8 cellular contexts compared by ENCODE assay signal in the genomic region with DNA sequence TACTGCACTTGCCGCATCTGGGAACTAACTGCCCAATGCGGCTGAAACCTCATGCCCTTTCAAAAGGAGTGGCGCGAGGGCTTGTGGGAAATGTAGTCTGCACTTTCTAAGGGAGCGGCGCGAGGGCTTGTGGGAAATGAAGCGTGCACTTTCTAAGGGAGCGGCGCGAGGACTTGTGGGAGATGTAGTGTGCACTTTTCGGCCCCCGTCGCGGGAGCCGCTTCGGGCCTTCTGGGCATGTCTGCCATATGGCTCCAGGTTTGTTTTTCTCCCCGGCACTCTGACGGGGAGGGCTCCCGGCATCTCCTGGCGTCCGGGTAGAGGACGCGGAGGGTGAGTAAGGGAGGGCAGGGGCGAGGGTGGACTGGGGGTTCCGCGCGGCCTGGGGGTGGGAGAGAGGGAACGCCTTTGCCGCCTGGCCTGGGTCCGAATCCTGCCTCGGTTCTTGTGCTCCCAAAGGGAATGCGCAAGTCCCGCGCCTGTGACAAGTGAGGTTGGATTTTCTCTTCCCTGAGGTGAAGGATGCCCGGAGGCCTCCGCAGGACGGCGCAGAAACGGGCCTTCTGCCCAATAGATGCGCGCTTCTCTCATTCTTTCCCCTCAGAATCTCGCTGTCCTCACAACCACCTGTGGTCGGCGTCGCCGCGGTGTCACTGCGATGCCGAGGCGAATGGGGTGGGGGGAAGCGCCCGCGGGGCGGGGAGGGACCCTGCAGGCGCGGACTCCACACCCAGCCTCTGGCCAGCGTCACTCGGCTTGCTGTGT. TPM values are rescaled to one million over a fixed set of nuclear protein-coding genes. Genes with fewer than 3 reads are reported as not detected.
DNase-seq lines count a peak whose midpoint lies in the region; ATAC-seq and TF ChIP-seq lines count a peak whose summit lies in the region.

Gene ZNF37A (plus strand): TSS at position 180 of the 765 bp plus-strand sequence. CDS start 2,281 bp downstream, outside the sequence.

- peaks cover 21 to 31% of the 10 kb centered on the region in 2 donors for H3K4me1 Mint-ChIP-seq in effector memory CD8-positive, alpha-beta T cell (ENCODE audit: low read depth in 2 of 2)
- peaks cover 13% of the 10 kb centered on the region for H3K4me1 Mint-ChIP-seq in memory B cell

- H3K27ac Mint-ChIP-seq in effector memory CD8-positive, alpha-beta T cell = peak within 1 kb of the TSS; percentile 96 to 98
- peak within 1 kb of the TSS; percentile 89 for H3K27ac Mint-ChIP-seq in memory B cell

- H3K36me3 Mint-ChIP-seq in effector memory CD8-positive, alpha-beta T cell (ENCODE audit: insufficient read depth) = peaks cover 37% of the 10 kb centered on the region
- H3K36me3 Mint-ChIP-seq in memory B cell = peaks cover 20% of the 10 kb centered on the region

- H3K27me3 Mint-ChIP-seq in effector memory CD8-positive, alpha-beta T cell = no peaks in the 10 kb centered on the region
- no peaks in the 10 kb centered on the region for H3K27me3 Mint-ChIP-seq in memory B cell

- H3K4me3 Mint-ChIP-seq in effector memory CD8-positive, alpha-beta T cell = peak within 1 kb of the TSS; percentile 87 to 89
- peak within 1 kb of the TSS; percentile 87 for H3K4me3 Mint-ChIP-seq in memory B cell

- POLR2A ChIA-PET in activated CD8-positive, alpha-beta memory T cell treated with anti-CD3 and anti-CD28 coated beads for 36 hours (lab: Charles Lee) = interaction anchor here (1.0 to 1.8 kb wide), 3 partner anchors 118 to 309 kb away, joined by 3 to 6 read pairs (median 4); no protein-coding TSS in a partner anchor

- CTCF ChIA-PET in activated CD8-positive, alpha-beta memory T cell treated with anti-CD3 and anti-CD28 coated beads for 36 hours (lab: Charles Lee) = interaction anchor here (0.6 to 1.5 kb wide), 3 partner anchors 49 to 117 kb away, joined by 3 to 6 read pairs (median 3); no protein-coding TSS in a partner anchor

- no peaks in the 10 kb centered on the region for H3K9me3 Mint-ChIP-seq in effector memory CD8-positive, alpha-beta T cell
- peaks cover 5% of the 10 kb centered on the region for H3K9me3 Mint-ChIP-seq in memory B cell

- DNase-seq in CMK (ENCODE audit: low read depth) (peak; percentile 81), GM20000 (ENCODE audit: low spot score) (peak; percentile 85), HT-29 (ENCODE audit: low spot score) (peak; percentile 96), NOMO-1 (lab: John Stamatoyannopoulos, UW; ENCODE audit: unreplicated experiment in 2 of 2) (peak; percentile 90 to 94), memory B cell (ENCODE audit: low spot score in 2 of 2) (peak; percentile 73 to 75)
- DNase-seq in effector memory CD8-positive, alpha-beta T cell = peak; percentile 85 to 88 (median 87)
- peak; percentile 71 for DNase-seq in stimulated activated CD8-positive, alpha-beta memory T cell treated with anti-CD3 and anti-CD28 coated beads, Interleukin-12 subunit alpha, Interleukin-12 subunit beta, amount 100 ng/mL, for 24 hours (ENCODE audit: extremely low read depth)

- ATAC-seq in effector memory CD8-positive, alpha-beta T cell (replicated peaks) = peak; percentile 96
- peak; percentile 96 for ATAC-seq in memory B cell (ENCODE audit: low read depth)

- TF ChIP-seq CTCF in GM20000 (IDR thresholded peaks at IDR 0.05; ENCODE audit: extremely low read depth, missing control alignments) = no peak

RNA-seq across cellular contexts. Expression of gene ZNF37A, which starts in this region (rescaled TPM):
- 2.9 and 5.9 TPM in 2 replicates for total RNA-seq in HT-29 (2014; rRNA removed; shearing (Covaris generic))
- 10 to 100 TPM; 19.0 to 22.3 TPM for total RNA-seq in activated CD8-positive, alpha-beta memory T cell treated with anti-CD3 and anti-CD28 coated beads for 36 hours

Comparison
In these comparisons a context has a peak if more than half of its experiments do, and no peak if none do; other contexts are left out.
1. Peak in every context shown above with its lines: DNase-seq and ATAC-seq.